Comparison of ENCODE assay signal across 7 cellular contexts in the genomic region with DNA sequence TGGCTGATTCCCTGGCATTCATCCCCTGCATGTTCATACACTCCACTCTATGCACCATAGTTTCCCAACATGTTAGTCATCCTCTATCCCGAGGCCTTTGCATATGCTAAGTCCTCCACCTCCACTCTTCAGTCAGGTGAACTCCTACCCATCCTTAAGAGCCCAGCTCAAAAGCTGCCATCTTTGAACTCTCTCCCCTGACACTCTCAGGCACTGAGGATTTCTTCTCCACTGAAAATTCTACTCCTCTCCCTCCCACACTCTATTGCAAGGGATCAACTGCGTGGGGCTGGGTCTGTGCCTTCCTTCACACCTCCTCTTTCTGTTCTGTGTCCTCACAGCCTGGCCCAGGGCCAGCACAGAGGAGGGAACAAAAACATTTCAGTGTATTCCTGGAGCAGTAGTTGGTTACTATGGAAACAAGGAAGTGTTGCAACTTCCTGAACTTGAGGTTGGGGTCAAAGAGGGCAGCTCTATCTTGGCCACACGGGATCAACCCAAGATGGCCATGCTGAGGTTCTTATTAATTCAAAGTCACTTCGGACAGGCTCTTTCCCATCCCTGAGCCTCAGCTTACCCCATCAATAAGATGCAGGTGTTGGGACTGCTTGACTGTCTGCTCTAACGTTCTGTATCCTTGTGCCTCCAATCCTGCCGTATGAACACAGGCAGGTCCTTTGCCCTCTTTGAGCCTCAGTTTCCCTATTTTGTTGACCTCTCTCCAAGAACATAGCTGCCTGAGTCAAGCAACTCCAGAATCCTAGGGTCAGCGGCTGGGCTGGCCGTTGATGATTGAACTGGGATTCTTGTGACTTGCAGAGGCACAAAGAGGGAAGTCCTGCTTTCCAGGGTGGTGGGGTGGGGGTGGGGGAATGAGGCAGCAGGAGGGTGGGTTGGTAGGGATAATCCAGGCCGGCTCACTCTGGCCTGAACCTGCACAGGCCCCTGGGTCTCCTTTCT. TPM values are rescaled to one million over a fixed set of nuclear protein-coding genes. Genes with fewer than 3 reads are reported as not detected.
DNase-seq lines count a peak whose midpoint lies in the region; TF ChIP-seq lines count a peak whose summit lies in the region.

No MANE protein-coding gene starts in this region.

- no peaks in the 10 kb centered on the region for H3K36me3 ChIP-seq in MM.1S (replicated peaks; ENCODE audit: insufficient read depth, low read length)
- H3K36me3 ChIP-seq in left ventricle myocardium inferior: no peaks in the 10 kb centered on the region
- no peaks in the 10 kb centered on the region for H3K36me3 ChIP-seq in rectal smooth muscle tissue (ENCODE audit: control insufficient read depth, insufficient read depth, low read length)

- H3K9ac ChIP-seq in MM.1S (ENCODE audit: low read length) (peak overlapping the region; percentile 4; the same call in 1 of the 2 replicates), rectal smooth muscle tissue (ENCODE audit: low read length) (peak overlapping the region; percentile 6)

- no peaks in the 10 kb centered on the region for H3F3A ChIP-seq in MM.1S (ENCODE audit: insufficient read depth, low read length)

- H2AFZ ChIP-seq in MM.1S (ENCODE audit: low read length): no peak overlapping the region

- DNase-seq in GM12865 (ENCODE audit: low read depth) (peak; percentile 55), MM.1S (peak; percentile 55), amniotic epithelial cell (ENCODE audit: low read depth) (peak; percentile 94), left ventricle myocardium inferior (peak; percentile 95), cortex of kidney (lab: John Stamatoyannopoulos, UW) (no peak)
- no peak for DNase-seq in stimulated activated CD4-positive, alpha-beta T cell treated with anti-CD3 and anti-CD28 coated beads, Interleukin-4, amount 100 ng/mL, for 4 hours

- H3K4me3 ChIP-seq in GM12865 (ENCODE audit: low read depth, low read length): no peak overlapping the region
- H3K4me3 ChIP-seq in MM.1S (ENCODE audit: low read length): no peak overlapping the region
- H3K4me3 ChIP-seq in left ventricle myocardium inferior: peak overlapping the region; percentile 13
- no peak overlapping the region for H3K4me3 ChIP-seq in rectal smooth muscle tissue (ENCODE audit: low read length)

- H3K9me3 ChIP-seq in MM.1S (replicated peaks; ENCODE audit: insufficient read depth, low read length) (no peaks in the 10 kb centered on the region), left ventricle myocardium inferior (replicated peaks) (no peaks in the 10 kb centered on the region)

- TF ChIP-seq CTCF in GM12865 (IDR thresholded peaks at IDR 0.05; ENCODE audit: insufficient read depth, low read depth, low read length, missing control alignments) (no peak), MM.1S (IDR thresholded peaks at IDR 0.05; ENCODE audit: low read length) (no peak), left ventricle myocardium inferior (IDR thresholded peaks at IDR 0.05; ENCODE audit: borderline replicate concordance) (no peak)

- H3K27ac ChIP-seq in MM.1S (ENCODE audit: low read length): peak overlapping the region; percentile 14; the same call in 1 of the 2 replicates
- peak overlapping the region; percentile 99 for H3K27ac ChIP-seq in left ventricle myocardium inferior (replicated peaks)
- peak overlapping the region; percentile 79 for H3K27ac ChIP-seq in rectal smooth muscle tissue (ENCODE audit: low read depth, low read length)

- H3K79me2 ChIP-seq in MM.1S (ENCODE audit: low read length): peaks cover 24% of the 10 kb centered on the region

- H3K4me2 ChIP-seq in MM.1S (ENCODE audit: low read depth, low read length): 0 out of 2 replicates have a peak overlapping the region, but pooled peaks have one; percentile 20

- H3K9me2 ChIP-seq in MM.1S (replicated peaks; ENCODE audit: insufficient read depth, low read length): no peaks in the 10 kb centered on the region

- H4K20me1 ChIP-seq in MM.1S (ENCODE audit: insufficient read depth, low read length): no peaks in the 10 kb centered on the region

- intact Hi-C loops in left ventricle myocardium inferior (cut with micrococcal nuclease): no loop called here

- H3K4me1 ChIP-seq in MM.1S (ENCODE audit: low read length): peaks cover 13% of the 10 kb centered on the region
- peaks cover 100% of the 10 kb centered on the region for H3K4me1 ChIP-seq in left ventricle myocardium inferior
- H3K4me1 ChIP-seq in rectal smooth muscle tissue (ENCODE audit: control insufficient read depth, insufficient read depth, low read length): peaks cover 64% of the 10 kb centered on the region

- no peaks in the 10 kb centered on the region for H3K27me3 ChIP-seq in MM.1S (replicated peaks; ENCODE audit: insufficient read depth, low read length)
- no peaks in the 10 kb centered on the region for H3K27me3 ChIP-seq in left ventricle myocardium inferior (ENCODE audit: low read depth)
- H3K27me3 ChIP-seq in rectal smooth muscle tissue (ENCODE audit: control insufficient read depth, insufficient read depth, low read length): no peaks in the 10 kb centered on the region

RNA-seq across cellular contexts. Expression of a gene that starts 15.5 kb away (rescaled TPM):
- total RNA-seq in left ventricle myocardium inferior: 55.9 TPM

Comparison
In these comparisons a context has a peak if more than half of its experiments do, and no peak if none do; other contexts are left out.
1. DNase-seq: peak in GM12865 (single experiment), MM.1S (single experiment), amniotic epithelial cell (single experiment) and left ventricle myocardium inferior (single experiment); none in cortex of kidney (single experiment) and stimulated activated CD4-positive, alpha-beta T cell treated with anti-CD3 and anti-CD28 coated beads, Interleukin-4, amount 100 ng/mL, for 4 hours (0 of 2).
2. H3K27ac ChIP-seq: peak in every context shown above with its lines; median percentile 99 in left ventricle myocardium inferior; 79 in rectal smooth muscle tissue; 14 in MM.1S.